12 cellular contexts compared by ENCODE assay signal in the genomic region with DNA sequence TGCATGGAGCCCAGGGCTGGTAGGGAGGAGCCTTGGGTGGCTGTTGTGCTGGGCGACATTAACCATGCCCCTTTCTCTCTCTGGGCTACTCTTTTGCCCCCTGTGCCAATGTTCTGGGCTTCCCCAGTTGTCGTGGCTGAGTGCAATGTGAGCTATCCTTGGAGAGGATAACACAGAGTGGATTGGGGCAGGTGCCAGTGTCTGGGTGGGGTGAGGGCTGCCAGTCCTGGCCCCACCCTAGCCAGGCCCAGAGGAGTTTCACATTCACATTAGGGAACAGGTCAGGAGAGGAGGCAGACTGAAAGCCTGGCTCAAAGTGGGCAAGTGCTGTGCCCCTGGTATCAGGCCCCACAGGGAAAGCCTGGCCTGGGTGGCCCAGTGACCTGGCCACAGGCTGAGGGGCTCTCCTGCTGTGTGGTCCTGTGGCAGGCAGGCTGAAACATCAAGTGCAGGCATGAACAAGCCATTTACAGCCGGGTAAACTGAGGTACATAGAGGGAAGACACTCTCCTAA. TPM values are rescaled to one million over a fixed set of nuclear protein-coding genes. Genes with fewer than 3 reads are reported as not detected.
DNase-seq lines count a peak whose midpoint lies in the region; ATAC-seq, FAIRE-seq and TF ChIP-seq lines count a peak whose summit lies in the region.
"Had no signal": no experiment of that assay in that cellular context is flagged by ENCODE, and none has a peak within 500 bp of the region (broad histone marks: within the 10 kb centered on the region; RNA-seq: fewer than 3 reads in every experiment).

No MANE protein-coding gene starts in this region.

- H2BK12ac ChIP-seq in H9 (ENCODE audit: insufficient read length, low read depth, low read length) (no peak overlapping the region), H1 (ENCODE audit: low read depth, low read length) (no peak overlapping the region)

- H3K4me3 ChIP-seq in H1 (ENCODE audit: extremely low read depth in 1 of 4, insufficient read depth in 2 of 4, low read depth in 3 of 4, low read length in 4 of 4) (no peak overlapping the region), skeletal muscle tissue (ENCODE audit: low read length in 3 of 3) (peak overlapping the region; percentile 43 to 48 (median 45))

- no peaks in the 10 kb centered on the region for H3K9me3 Mint-ChIP-seq in H9

- H3K4me2 ChIP-seq in H9 (ENCODE audit: insufficient read depth, insufficient read length, low read length) (no peak overlapping the region), H1 (ENCODE audit: insufficient read depth in 1 of 2, low read depth in 2 of 2, low read length in 2 of 2) (no peak overlapping the region)

- H3K27me3 ChIP-seq in H9 (ENCODE audit: insufficient read depth, low read length) (no peaks in the 10 kb centered on the region), H1 (replicated peaks in 1 of 4; ENCODE audit: control insufficient read depth in 3 of 4, extremely low read depth in 1 of 4, insufficient read depth in 3 of 4, low read length in 3 of 4) (no peaks in the 10 kb centered on the region), skeletal muscle tissue (ENCODE audit: control insufficient read depth in 3 of 3, insufficient read depth in 3 of 3, low read length in 3 of 3) (no peaks in the 10 kb centered on the region)

- no peak overlapping the region for H3K4me3 Mint-ChIP-seq in H9

- H3K14ac ChIP-seq in H9 (ENCODE audit: insufficient read depth, low read length): no peak overlapping the region
- no peak overlapping the region for H3K14ac ChIP-seq in H1 (ENCODE audit: insufficient read length)

- no peak overlapping the region for H2BK5ac ChIP-seq in H9 (ENCODE audit: insufficient read length, low read length)
- peak overlapping the region; percentile 20; the same call in 1 of the 2 replicates for H2BK5ac ChIP-seq in H1 (ENCODE audit: low read depth, low read length)

- TF ChIP-seq CTCF in H9 (conservative IDR thresholded peaks at IDR 0.05): no peak
- no peak for TF ChIP-seq CTCF in H1 (IDR thresholded peaks at IDR 0.05; ENCODE audit: control extremely low read depth in 1 of 3, insufficient read depth in 1 of 3, low read depth in 1 of 3, low read length in 3 of 3)

- H4K20me1 ChIP-seq in H9 (ENCODE audit: control insufficient read depth, insufficient read depth, insufficient read length) (no peaks in the 10 kb centered on the region), H1 (replicated peaks in 1 of 2; ENCODE audit: control insufficient read depth in 1 of 2, insufficient read depth in 2 of 2, low read length in 2 of 2) (peaks cover 7 to 20% of the 10 kb centered on the region in 2 experiments)

- no peak overlapping the region for H2AFZ ChIP-seq in H9 (ENCODE audit: low read length)
- H2AFZ ChIP-seq in H1 (ENCODE audit: low read length): no peak overlapping the region

- H2AK5ac ChIP-seq in H9 (ENCODE audit: insufficient read length, low read length) (no peak overlapping the region), H1 (ENCODE audit: low read depth, low read length) (no peak overlapping the region)

- H3K9me3 ChIP-seq in H9 (ENCODE audit: control insufficient read depth, low read depth, low read length): no peaks in the 10 kb centered on the region
- no peaks in the 10 kb centered on the region for H3K9me3 ChIP-seq in H1 (ENCODE audit: insufficient read depth in 2 of 2, low read depth in 1 of 2, low read length in 1 of 2)
- H3K9me3 ChIP-seq in skeletal muscle tissue (ENCODE audit: control insufficient read depth in 3 of 3, low read length in 3 of 3): no peaks in the 10 kb centered on the region

- no peak overlapping the region for H3T11ph ChIP-seq in H9 (ENCODE audit: low read length)

- no peak for FAIRE-seq in H1 (lab: Jason Lieb, UNC)
- FAIRE-seq: bronchial epithelial cell had no signal

- DNase-seq in H9 (no peak), H1 (ENCODE audit: low read depth in 1 of 2, low spot score in 2 of 2) (no peak), left lobe of liver (ENCODE audit: low spot score) (no peak), NCI-H146 treated with DMSO at 0.1 percent for 48 hours (lab: John Stamatoyannopoulos, UW; ENCODE audit: unreplicated experiment) (no peak), NCI-H524 treated with DMSO at 0.1 percent for 48 hours (lab: John Stamatoyannopoulos, UW) (no peak)
- DNase-seq in activated CD4-positive, alpha-beta T cell treated with anti-CD3 and anti-CD28 coated beads for 1 hour: no peak
- DNase-seq: activated CD4-positive, alpha-beta T cell treated with anti-CD3 and anti-CD28 coated beads, Interleukin-2, amount 50 U/mL, for 4 hours; stimulated activated CD4-positive, alpha-beta T cell treated with anti-CD3 and anti-CD28 coated beads, Interleukin-12 subunit alpha, Interleukin-12 subunit beta, amount 100 ng/mL, for 4 hours had no signal

- H3K18ac ChIP-seq in H9 (ENCODE audit: insufficient read length, low read depth, low read length) (no peak overlapping the region), H1 (ENCODE audit: extremely low read depth, low read length) (peak overlapping the region; percentile 32; the same call in 1 of the 2 replicates)

- H3K27ac Mint-ChIP-seq in H9: 0 out of 7 replicates have a peak overlapping the region, but pooled peaks of 2 of the 3 experiments have one; percentile 23 to 80

- no peak overlapping the region for H2BK120ac ChIP-seq in H9 (ENCODE audit: low read depth, low read length, poor library complexity, severe bottlenecking)
- no peak overlapping the region for H2BK120ac ChIP-seq in H1 (replicated peaks; ENCODE audit: low read depth, low read length)

- CTCF ChIA-PET in H1 (lab: Charles Lee; ENCODE audit: partially characterized antibody): interaction anchor here (1.8 to 32.0 kb wide), 6 partner anchors 5 to 45 kb away, joined by 4 to 571 read pairs (median 75); a partner anchor contains a TSS

- no peak overlapping the region for H3K4ac ChIP-seq in H9 (ENCODE audit: low read depth, low read length)
- H3K4ac ChIP-seq in H1 (replicated peaks; ENCODE audit: insufficient read length, low read depth, low read length): no peak overlapping the region

- H3K36me3 ChIP-seq in H1 (ENCODE audit: control insufficient read depth in 2 of 4, insufficient read depth in 4 of 4, low read length in 3 of 4) (no peaks in the 10 kb centered on the region), skeletal muscle tissue (ENCODE audit: control insufficient read depth in 3 of 3, insufficient read depth in 3 of 3, low read length in 3 of 3) (peaks cover 0 to 2% (median 0%) of the 10 kb centered on the region in 3 donors)

- H4K5ac ChIP-seq in H9 (ENCODE audit: insufficient read length, low read depth, low read length) (no peak overlapping the region), H1 (ENCODE audit: insufficient read length, low read depth, low read length) (no peak overlapping the region)

- H3K27ac ChIP-seq in H9 (ENCODE audit: insufficient read length, low read depth, low read length): no peak overlapping the region
- H3K27ac ChIP-seq in H1 (ENCODE audit: low read depth, low read length): no peak overlapping the region
- H3K27ac ChIP-seq in skeletal muscle tissue (ENCODE audit: low read depth, low read length): peak overlapping the region; percentile 80
- H3K27ac ChIP-seq: HL-60 had no signal

- peaks cover 0 to 11% (median 5%) of the 10 kb centered on the region in 3 experiments; a peak in 4 of 7 replicates for H3K36me3 Mint-ChIP-seq in H9 (ENCODE audit: insufficient read depth in 1 of 3, low read depth in 3 of 3)

- peaks cover 10% of the 10 kb centered on the region for H3K79me1 ChIP-seq in H9 (ENCODE audit: insufficient read depth, low read depth, low read length, poor library complexity, severe bottlenecking)
- peaks cover 33% of the 10 kb centered on the region for H3K79me1 ChIP-seq in H1 (ENCODE audit: low read depth, low read length)

- no peak overlapping the region for H4K91ac ChIP-seq in H9 (ENCODE audit: insufficient read length, low read depth, low read length)
- no peak overlapping the region for H4K91ac ChIP-seq in H1 (replicated peaks; ENCODE audit: insufficient read length, low read length)

- TF ChIP-seq EP300 in H1 (IDR thresholded peaks at IDR 0.05; ENCODE audit: borderline replicate concordance in 1 of 2, low read depth in 2 of 2, low read length in 2 of 2): no peak

- no peak for TF ChIP-seq RAD21 in H1 (IDR thresholded peaks at IDR 0.05 in 1 of 2, conservative IDR thresholded peaks at IDR 0.05 in 1 of 2; ENCODE audit: low read depth in 2 of 2, low read length in 2 of 2)

- H3K9ac ChIP-seq in H9 (ENCODE audit: extremely low read depth, insufficient read length, low read length) (no peak overlapping the region), H1 (replicated peaks in 1 of 4; ENCODE audit: extremely low read depth in 1 of 4, low read depth in 3 of 4, low read length in 3 of 4) (no peak overlapping the region), skeletal muscle tissue (ENCODE audit: low read depth in 1 of 3, low read length in 3 of 3) (peak overlapping the region; percentile 63 to 72 (median 71))

- H3K4me1 ChIP-seq in H9 (ENCODE audit: insufficient read depth, low read length) (peaks cover 8% of the 10 kb centered on the region), H1 (replicated peaks in 1 of 4; ENCODE audit: control insufficient read depth in 3 of 4, insufficient read depth in 4 of 4, low read length in 3 of 4) (peaks cover 21 to 28% (median 24%) of the 10 kb centered on the region in 4 experiments), skeletal muscle tissue (ENCODE audit: control insufficient read depth in 3 of 3, insufficient read depth in 3 of 3, low read length in 3 of 3) (peaks cover 88 to 91% (median 89%) of the 10 kb centered on the region in 3 donors)

- TF ChIP-seq POLR2A in H1 (IDR thresholded peaks at IDR 0.05; ENCODE audit: control extremely low read depth in 1 of 2, low read depth in 2 of 2, low read length in 2 of 2): no peak

- H3K79me2 ChIP-seq in H9 (ENCODE audit: insufficient read depth, low read length) (peaks cover 15% of the 10 kb centered on the region; the same call in 1 of the 2 replicates), H1 (ENCODE audit: control insufficient read depth in 1 of 2, insufficient read depth in 2 of 2, low read length in 2 of 2) (peaks cover 14 to 96% of the 10 kb centered on the region in 2 experiments; a peak in 3 of 4 replicates)

- H2BK20ac ChIP-seq in H9 (ENCODE audit: low read depth, low read length, poor library complexity, severe bottlenecking): no peak overlapping the region
- no peak overlapping the region for H2BK20ac ChIP-seq in H1 (ENCODE audit: low read length)

- POLR2A ChIA-PET in H1 (lab: Charles Lee; ENCODE audit: partially characterized antibody): interaction anchor here (1.2 to 9.3 kb wide), 7 partner anchors 8 to 53 kb away, joined by 3 to 122 read pairs (median 12); a partner anchor contains a TSS

- H4K8ac ChIP-seq in H9 (replicated peaks; ENCODE audit: insufficient read length, low read depth, low read length): no peak overlapping the region
- no peak overlapping the region; the same call in 1 of the 2 replicates for H4K8ac ChIP-seq in H1 (ENCODE audit: extremely low read depth, insufficient read depth, low read length)

- H2BK15ac ChIP-seq in H9 (ENCODE audit: low read depth, low read length) (no peak overlapping the region), H1 (ENCODE audit: low read length) (no peak overlapping the region)

- H3K56ac ChIP-seq in H9 (ENCODE audit: insufficient read length, low read depth, low read length) (no peak overlapping the region), H1 (replicated peaks; ENCODE audit: insufficient read length, low read depth, low read length) (no peak overlapping the region)

- ATAC-seq in left lobe of liver (peak; percentile 25), HG03378 (IDR thresholded peaks at IDR 0.05; ENCODE audit: unreplicated experiment) (no peak)

- H3K23ac ChIP-seq in H9 (ENCODE audit: insufficient read length, low read depth, low read length) (no peak overlapping the region), H1 (ENCODE audit: insufficient read length) (no peak overlapping the region)

- H3K4me1 Mint-ChIP-seq in H9: peaks cover 60 to 61% of the 10 kb centered on the region in 2 experiments

- H3K23me2 ChIP-seq in H9 (ENCODE audit: insufficient read length, low read depth, low read length, poor library complexity, severe bottlenecking) (no peaks in the 10 kb centered on the region), H1 (ENCODE audit: low read depth, low read length) (no peaks in the 10 kb centered on the region; the same call in 1 of the 2 replicates)

- WGBS in H9 (ENCODE audit: extremely low coverage, insufficient read length, low lambda C conversion rate): no CpG with 5 or more reads among the region's 3 CpGs
- 86% methylated on average over 3 of the region's 3 CpGs; no CpG with 5 or more reads in 1 of the 2 experiments for WGBS in H1 (ENCODE audit: extremely low coverage in 1 of 2, insufficient coverage in 1 of 2, insufficient read length in 1 of 2, insufficient replicate concordance in 2 of 2, low coverage in 1 of 2, low lambda C conversion rate in 2 of 2, missing lambda C conversion rate in 1 of 2), 2 experiments

- no peaks in the 10 kb centered on the region for H3K27me3 Mint-ChIP-seq in H9 (ENCODE audit: low read depth)

RNA-seq across cellular contexts. Expression of a gene that starts 7.5 kb away (rescaled TPM):
- total RNA-seq in H9 (2021) (59.2 and 65.5 TPM in 2 replicates), left lobe of liver (63.7 TPM), skeletal muscle tissue (19.3 TPM)
- 70.1 and 72.0 TPM in 2 replicates for total RNA-seq in H1 (2021; fragmentation: NEBNext Ultra II Directional; extraction: Animal tissue kit (Norgen Biotek cat#: 25700))
- polyA plus RNA-seq in H1 (2011; rRNA removed): 27.0 and 37.7 TPM in 2 replicates
- 21.2 TPM for polyA plus RNA-seq in H1 (2011; cell fraction: cytosol; rRNA removed)
- 50.8 TPM for polyA plus RNA-seq in H1 (2011; cell fraction: nucleus; rRNA removed)
- polyA plus RNA-seq in H1 (2012, experiment 1 of 2): 28.7 to 34.5 TPM (median 31.7 TPM) in 4 replicates
- polyA plus RNA-seq in H1 (2012, experiment 2 of 2): 30.3 TPM
- polyA plus RNA-seq in H1 (2013, experiment 1 of 2): 30.1 TPM
- polyA plus RNA-seq in H1 (2013, experiment 2 of 2): 32.9 TPM
- polyA minus RNA-seq in H1 (2011; rRNA and poly(A)+ RNA removed): 41.4 and 47.8 TPM in 2 replicates
- 32.1 TPM for polyA minus RNA-seq in H1 (2011; cell fraction: cytosol; rRNA and poly(A)+ RNA removed)
- 37.9 TPM for polyA minus RNA-seq in H1 (2011; cell fraction: nucleus; rRNA and poly(A)+ RNA removed)

RNA-seq across cellular contexts. Expression of a gene that starts 50.8 kb away (rescaled TPM):
- 2,533 and 2,603 TPM in 2 replicates for total RNA-seq in H9 (2021)
- 2,548 and 2,599 TPM in 2 replicates for total RNA-seq in H1 (2021; fragmentation: NEBNext Ultra II Directional; extraction: Animal tissue kit (Norgen Biotek cat#: 25700))
- 5,579 and 6,423 TPM in 2 replicates for polyA plus RNA-seq in H1 (2011; rRNA removed)
- 6,153 TPM for polyA plus RNA-seq in H1 (2011; cell fraction: cytosol; rRNA removed)
- polyA plus RNA-seq in H1 (2011; cell fraction: nucleus; rRNA removed): 2,076 TPM
- polyA plus RNA-seq in H1 (2012, experiment 1 of 2): 3,315 to 4,827 TPM (median 4,072 TPM) in 4 replicates
- polyA plus RNA-seq in H1 (2012, experiment 2 of 2): 7,349 TPM
- polyA plus RNA-seq in H1 (2013, experiment 1 of 2): 3,849 TPM
- 4,074 TPM for polyA plus RNA-seq in H1 (2013, experiment 2 of 2)
- polyA minus RNA-seq in H1 (2011; rRNA and poly(A)+ RNA removed): 913 and 940 TPM in 2 replicates
- polyA minus RNA-seq in H1 (2011; cell fraction: cytosol; rRNA and poly(A)+ RNA removed): 455 TPM
- polyA minus RNA-seq in H1 (2011; cell fraction: nucleus; rRNA and poly(A)+ RNA removed): 375 TPM
- total RNA-seq in left lobe of liver: 660 TPM
- total RNA-seq in skeletal muscle tissue: 6,829 TPM

Comparison
In these comparisons a context has a peak if more than half of its experiments do, and no peak if none do; other contexts are left out.
1. H3K9ac ChIP-seq: peak in skeletal muscle tissue (3 of 3); none in H9 (single experiment) and H1 (0 of 4).
2. H3K4me3 ChIP-seq: peak in skeletal muscle tissue (3 of 3); none in H1 (0 of 4).